1 cellular context compared by ENCODE assay signal in genomic region chr9:113401027-113401792, GRCh38.
TF ChIP-seq lines count a peak whose summit lies in the region.

Gene ALAD, minus strand, starts transcription at chr9:113401284. Its CDS starts 7,725 bp downstream, at chr9:113393559.

TF ChIP-seq in H1, 55 proteins besides CTCF, POLR2A, EP300 and RAD21 (continued from another document):
- TF ChIP-seq CHD7 (IDR thresholded peaks at IDR 0.05; ENCODE audit: insufficient replicate concordance, low read length) (no peak), CBX5 (IDR thresholded peaks at IDR 0.05; ENCODE audit: low read depth, low read length) (no peak), SP4 (IDR thresholded peaks at IDR 0.05; ENCODE audit: low read length) (no peak; the same call in 1 of the 2 replicates), ASH2L (IDR thresholded peaks at IDR 0.05; ENCODE audit: low read length) (peak; percentile 46), TAF1 (IDR thresholded peaks at IDR 0.05; ENCODE audit: low read depth, low read length) (no peak; the same call in 1 of the 2 replicates), KDM1A (IDR thresholded peaks at IDR 0.05; ENCODE audit: borderline replicate concordance, low read length) (peak; percentile 65; the same call in 1 of the 2 replicates), RBBP5 (IDR thresholded peaks at IDR 0.05; ENCODE audit: borderline replicate concordance, low read depth, low read length) (no peak), SAP30 (IDR thresholded peaks at IDR 0.05; ENCODE audit: insufficient read depth, insufficient replicate concordance, low read length) (no peak), YY1 (IDR thresholded peaks at IDR 0.05; ENCODE audit: low read depth, low read length) (peak; percentile 44; the same call in 1 of the 2 replicates), SP2 (IDR thresholded peaks at IDR 0.05; ENCODE audit: low read length) (no peak), SUZ12 (IDR thresholded peaks at IDR 0.05; ENCODE audit: low read length) (no peak), NANOG (IDR thresholded peaks at IDR 0.05; ENCODE audit: insufficient read depth, low read depth, low read length, poor library complexity, severe bottlenecking) (peak; percentile 20), MAX (IDR thresholded peaks at IDR 0.05) (no peak), CHD2 (IDR thresholded peaks at IDR 0.05; ENCODE audit: low read length) (0 out of 2 replicates have a peak, but pooled peaks have one; percentile 21), HDAC2 (IDR thresholded peaks at IDR 0.05; ENCODE audit: borderline replicate concordance in 1 of 2, low read depth in 2 of 2, low read length in 2 of 2) (peak in 1 of 2 experiments; percentile 82; a peak in 3 of 4 replicates), BACH1 (IDR thresholded peaks at IDR 0.05; ENCODE audit: low read length) (peak; percentile 78), TEAD4 (IDR thresholded peaks at IDR 0.05; ENCODE audit: low read depth, low read length) (0 out of 2 replicates have a peak, but pooled peaks have one; percentile 24), ATF3 (IDR thresholded peaks at IDR 0.05; ENCODE audit: insufficient read depth, low read depth, low read length) (no peak)
TF ChIP-seq in H1: peak in this region for 15.
